Comparison of ENCODE assay signal across 11 cellular contexts in the genomic region with DNA sequence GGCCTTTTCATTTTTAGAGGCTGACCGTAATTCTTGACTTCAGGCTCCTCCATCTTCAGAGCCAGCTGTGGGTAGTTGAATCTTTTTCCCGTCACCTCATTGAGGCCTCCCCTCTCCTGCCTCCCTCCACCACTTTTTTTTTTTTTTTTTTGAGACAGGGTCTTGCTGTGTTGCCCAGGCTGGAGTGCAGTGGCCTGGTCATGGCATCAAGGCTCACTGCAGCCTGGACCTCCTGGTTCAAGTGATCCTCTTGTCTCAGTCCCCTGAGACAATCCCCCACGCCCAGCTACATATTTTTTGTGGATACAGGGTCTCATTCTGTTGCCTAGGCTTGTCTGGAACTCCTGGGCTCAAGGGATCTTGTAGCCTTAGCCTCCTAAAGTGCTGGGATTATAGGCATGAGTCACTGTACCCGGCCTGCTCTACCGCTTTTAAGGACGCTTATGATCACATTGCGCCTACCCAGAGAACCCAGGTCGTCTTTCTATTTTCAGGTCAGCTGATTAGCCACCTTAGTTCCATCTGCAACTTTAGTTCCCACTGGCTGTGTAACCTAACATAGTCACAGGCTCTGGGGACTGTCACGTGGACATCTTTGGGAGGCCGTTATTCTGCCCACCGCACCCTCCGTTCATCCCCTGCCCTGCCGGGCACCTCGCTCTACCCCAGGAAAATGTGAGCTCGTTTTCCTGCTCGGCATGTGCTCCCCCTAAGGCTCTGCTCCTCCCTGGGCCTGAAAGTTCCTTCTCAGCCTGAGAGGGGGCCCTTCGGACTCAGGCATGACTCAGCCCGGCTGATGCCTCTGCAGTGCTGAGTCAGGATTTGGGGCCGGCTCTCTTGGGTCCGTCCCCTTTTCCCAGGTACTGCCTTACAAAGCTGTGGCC. TPM values are rescaled to one million over a fixed set of nuclear protein-coding genes. Genes with fewer than 3 reads are reported as not detected.
DNase-seq lines count a peak whose midpoint lies in the region; ATAC-seq, FAIRE-seq and TF ChIP-seq lines count a peak whose summit lies in the region.
"Had no signal": no experiment of that assay in that cellular context is flagged by ENCODE, and none has a peak within 500 bp of the region (broad histone marks: within the 10 kb centered on the region; RNA-seq: fewer than 3 reads in every experiment).

No MANE protein-coding gene starts in this region.

- no peak overlapping the region for H2BK15ac ChIP-seq in mesenchymal stem cell (ENCODE audit: low read depth, poor library complexity, severe bottlenecking)

- TF ChIP-seq POLR2A in thyroid gland (IDR thresholded peaks at IDR 0.05) = no peak

- no peak overlapping the region for H2BK5ac ChIP-seq in mesenchymal stem cell (ENCODE audit: low read depth, low read length, poor library complexity, severe bottlenecking)

- no peak overlapping the region for H3K14ac ChIP-seq in mesenchymal stem cell (ENCODE audit: low read length in 2 of 2)

- peak overlapping the region; percentile 24 to 82 for H3K18ac ChIP-seq in mesenchymal stem cell (ENCODE audit: low read depth in 1 of 2, low read length in 2 of 2)

- peak; percentile 70 for DNase-seq in LHCN-M2 (ENCODE audit: low read depth)
- DNase-seq in choroid plexus epithelial cell (ENCODE audit: low read depth) = peak; percentile 58
- peak; percentile 77 for DNase-seq in mesenchymal stem cell
- DNase-seq in immature natural killer cell = no peak
- DNase-seq in frontal cortex (ENCODE audit: low spot score in 2 of 2) = no peak
- DNase-seq in thyroid gland = no peak
- DNase-seq: activated naive CD8-positive, alpha-beta T cell treated with anti-CD3 and anti-CD28 coated beads, Interleukin-2, amount 50 U/mL, for 24 hours; CD8-positive, alpha-beta T cell; T-helper 17 cell had no signal

- H3K4me3 ChIP-seq in ACC112 (ENCODE audit: low read depth, low read length) (no peak overlapping the region), choroid plexus epithelial cell (ENCODE audit: low read depth, low read length) (no peak overlapping the region), mesenchymal stem cell (ENCODE audit: insufficient read depth in 1 of 2, low read depth in 1 of 2, low read length in 2 of 2) (no peak overlapping the region), thyroid gland (replicated peaks in 1 of 3) (no peak overlapping the region)

- H3K4me3 Mint-ChIP-seq in immature natural killer cell = no peak overlapping the region
- H3K4me3 Mint-ChIP-seq: activated naive CD8-positive, alpha-beta T cell treated with anti-CD3 and anti-CD28 coated beads, Interleukin-2, amount 50 U/mL, for 24 hours; CD8-positive, alpha-beta T cell; T-helper 17 cell had no signal

- peak overlapping the region; percentile 46 for H2AK5ac ChIP-seq in mesenchymal stem cell (ENCODE audit: low read length, severe bottlenecking)

- H2AFZ ChIP-seq in ACC112 (ENCODE audit: low read length, unreplicated experiment) (no peak overlapping the region), mesenchymal stem cell (ENCODE audit: low read depth, low read length) (no peak overlapping the region)

- H3K27ac ChIP-seq in ACC112 (ENCODE audit: low read depth, low read length) = peak overlapping the region; percentile 70
- peak overlapping the region; percentile 74 for H3K27ac ChIP-seq in mesenchymal stem cell (ENCODE audit: low read length, poor library complexity, severe bottlenecking)
- H3K27ac ChIP-seq in thyroid gland = peak overlapping the region in 1 of 3 donors; percentile 33

- no peak for ATAC-seq in GM19324 (IDR thresholded peaks at IDR 0.05; ENCODE audit: low FRiP score, unreplicated experiment)
- ATAC-seq: activated naive CD8-positive, alpha-beta T cell treated with anti-CD3 and anti-CD28 coated beads, Interleukin-2, amount 50 U/mL, for 24 hours; CD8-positive, alpha-beta T cell; T-helper 17 cell had no signal

- peak overlapping the region; percentile 81 for H4K8ac ChIP-seq in mesenchymal stem cell (ENCODE audit: low read length)

- no peaks in the 10 kb centered on the region for H3K9me3 Mint-ChIP-seq in immature natural killer cell
- H3K9me3 Mint-ChIP-seq: activated naive CD8-positive, alpha-beta T cell treated with anti-CD3 and anti-CD28 coated beads, Interleukin-2, amount 50 U/mL, for 24 hours; CD8-positive, alpha-beta T cell had no signal

- intact Hi-C loops in thyroid gland (cut with DNase I) = no loop called here

- H3K36me3 Mint-ChIP-seq in immature natural killer cell = no peaks in the 10 kb centered on the region
- H3K36me3 Mint-ChIP-seq: CD8-positive, alpha-beta T cell had no signal

- H3K27me3 Mint-ChIP-seq in immature natural killer cell (ENCODE audit: low read depth in 3 of 3) = peaks cover 2 to 5% (median 2%) of the 10 kb centered on the region in 3 donors

- no peak overlapping the region for H3K23ac ChIP-seq in mesenchymal stem cell (ENCODE audit: low read length in 2 of 2)

- TF ChIP-seq CTCF in choroid plexus epithelial cell (conservative IDR thresholded peaks at IDR 0.05; ENCODE audit: low read depth, low read length) (peak; percentile 16), thyroid gland (IDR thresholded peaks at IDR 0.05) (no peak)

- no peak overlapping the region for H2BK120ac ChIP-seq in mesenchymal stem cell (ENCODE audit: low read depth, low read length)

- 48% methylated on average over 20 of the region's 20 CpGs for WGBS in mesenchymal stem cell
- WGBS in thyroid gland, 2 donors = 69 to 83% methylated on average over 20 of the region's 20 CpGs

- H3K79me1 ChIP-seq in mesenchymal stem cell (replicated peaks; ENCODE audit: low read length, poor library complexity, severe bottlenecking) = peaks cover 4% of the 10 kb centered on the region

- H3K4me1 Mint-ChIP-seq in immature natural killer cell = peaks cover 0 to 10% of the 10 kb centered on the region in 2 donors
- H3K4me1 Mint-ChIP-seq: T-helper 17 cell had no signal

- H3K4ac ChIP-seq in mesenchymal stem cell (ENCODE audit: low read depth in 1 of 2, low read length in 2 of 2) = peak overlapping the region in 1 of 2 experiments; percentile 20

- FAIRE-seq in frontal cortex (lab: Jason Lieb, UNC) = no peak

- H3K27ac Mint-ChIP-seq in immature natural killer cell = no peak overlapping the region
- H3K27ac Mint-ChIP-seq: activated naive CD8-positive, alpha-beta T cell treated with anti-CD3 and anti-CD28 coated beads, Interleukin-2, amount 50 U/mL, for 24 hours; CD8-positive, alpha-beta T cell; T-helper 17 cell had no signal

- H3K4me1 ChIP-seq in ACC112 (ENCODE audit: control insufficient read depth, insufficient read depth, low read length, unreplicated experiment) (peaks cover 11% of the 10 kb centered on the region), mesenchymal stem cell (ENCODE audit: control insufficient read depth, insufficient read depth, low read depth, low read length) (peaks cover 63% of the 10 kb centered on the region), thyroid gland (peaks cover 17 to 48% of the 10 kb centered on the region in 2 donors)

- no peak overlapping the region for H3K4me2 ChIP-seq in mesenchymal stem cell (ENCODE audit: low read length, poor library complexity, severe bottlenecking)

- H4K91ac ChIP-seq in mesenchymal stem cell (ENCODE audit: low read length) = peak overlapping the region; percentile 65

- H3K9me3 ChIP-seq in mesenchymal stem cell (ENCODE audit: control insufficient read depth, low read length) = no peaks in the 10 kb centered on the region
- H3K9me3 ChIP-seq in thyroid gland = no peaks in the 10 kb centered on the region

- H3K27me3 ChIP-seq in ACC112 (ENCODE audit: insufficient read depth, low read length) (no peaks in the 10 kb centered on the region), mesenchymal stem cell (ENCODE audit: control insufficient read depth in 1 of 2, insufficient read depth in 1 of 2, low read length in 2 of 2) (no peaks in the 10 kb centered on the region), thyroid gland (no peaks in the 10 kb centered on the region)

- no peaks in the 10 kb centered on the region for H3K79me2 ChIP-seq in ACC112 (ENCODE audit: control insufficient read depth, insufficient read depth, low read length, unreplicated experiment)

- peak overlapping the region in 1 of 2 experiments; percentile 32 for H2BK12ac ChIP-seq in mesenchymal stem cell (ENCODE audit: low read length in 2 of 2)

- H3K9ac ChIP-seq in mesenchymal stem cell (ENCODE audit: low read length) = peak overlapping the region; percentile 86

- peaks cover 30% of the 10 kb centered on the region; the same call in 1 of the 2 replicates for H3K36me3 ChIP-seq in ACC112 (ENCODE audit: insufficient read depth, low read length)
- peaks cover 41 to 48% of the 10 kb centered on the region in 2 experiments for H3K36me3 ChIP-seq in mesenchymal stem cell (ENCODE audit: control insufficient read depth in 1 of 2, insufficient read depth in 2 of 2, low read depth in 1 of 2, low read length in 2 of 2)
- H3K36me3 ChIP-seq in thyroid gland = no peaks in the 10 kb centered on the region

RNA-seq across cellular contexts. Expression of a gene that starts 13.4 kb away (rescaled TPM):
- total RNA-seq in LHCN-M2 (2014; rRNA removed) (9.4 and 21.0 TPM in 2 replicates), frontal cortex (11.8 TPM), thyroid gland (10 to 100 TPM; 28.6 to 37.2 (median 31.2) TPM)
- polyA plus RNA-seq in LHCN-M2 (2012) = 5.3 TPM
- 29.2 TPM for polyA plus RNA-seq in mesenchymal stem cell (2013, experiment 1 of 2)
- 27.7 TPM for polyA plus RNA-seq in mesenchymal stem cell (2013, experiment 2 of 2)
- polyA plus RNA-seq in immature natural killer cell = 1 to 10 TPM in 1 of 3 donors, under 1 TPM in 2; 0.20 to 1.4 (median 0.91) TPM

RNA-seq across cellular contexts. Expression of a gene that starts 42.1 kb away (rescaled TPM):
- total RNA-seq in LHCN-M2 (2014; rRNA removed) (0.40 and 1.3 TPM in 2 replicates), frontal cortex (0.82 TPM), thyroid gland (under 1 TPM in 2 of 4 donors, not detected in 2; 0.44 to 0.78 TPM)
- 0.19 TPM for polyA plus RNA-seq in LHCN-M2 (2012)
- not detected for polyA plus RNA-seq in mesenchymal stem cell (2013, experiment 1 of 2)
- polyA plus RNA-seq in mesenchymal stem cell (2013, experiment 2 of 2) = 0.05 TPM
- not detected for polyA plus RNA-seq in immature natural killer cell
- total RNA-seq: CD8-positive, alpha-beta T cell; T-helper 17 cell had no signal

RNA-seq across cellular contexts. Expression of a gene that starts 52.6 kb away (rescaled TPM):
- total RNA-seq in LHCN-M2 (2014; rRNA removed) = not detected in 2 replicates
- not detected for polyA plus RNA-seq in LHCN-M2 (2012)
- polyA plus RNA-seq in mesenchymal stem cell (2013, experiment 1 of 2) = not detected
- polyA plus RNA-seq in mesenchymal stem cell (2013, experiment 2 of 2) = not detected
- polyA plus RNA-seq in immature natural killer cell = not detected
- not detected for total RNA-seq in frontal cortex
- total RNA-seq in thyroid gland = not detected
- total RNA-seq: CD8-positive, alpha-beta T cell; T-helper 17 cell had no signal

Comparison
In these comparisons a context has a peak if more than half of its experiments do, and no peak if none do; other contexts are left out.
1. DNase-seq: peak in LHCN-M2 (single experiment), choroid plexus epithelial cell (single experiment) and mesenchymal stem cell (single experiment); none in immature natural killer cell (0 of 3), frontal cortex (0 of 2) and thyroid gland (0 of 2).